18 cellular contexts compared by ENCODE assay signal in genomic region chr1:30692201-30692947, GRCh38. TPM values are rescaled to one million over a fixed set of nuclear protein-coding genes. Genes with fewer than 3 reads are reported as not detected.
DNase-seq lines count a peak whose midpoint lies in the region; ATAC-seq and TF ChIP-seq lines count a peak whose summit lies in the region.
"Had no signal": no experiment of that assay in that cellular context is flagged by ENCODE, and none has a peak within 500 bp of the region (broad histone marks: within the 10 kb centered on the region; RNA-seq: fewer than 3 reads in every experiment).

No MANE protein-coding gene starts in this region.

- H3K4me1 Mint-ChIP-seq in central memory CD8-positive, alpha-beta T cell: no peaks in the 10 kb centered on the region
- H3K4me1 Mint-ChIP-seq in stimulated activated effector memory CD8-positive, alpha-beta T cell treated with anti-CD3 and anti-CD28 coated beads, Interleukin-12 subunit alpha, Interleukin-12 subunit beta, amount 100 ng/mL, for 72 hours: peaks cover 12% of the 10 kb centered on the region

- H3K36me3 Mint-ChIP-seq in central memory CD8-positive, alpha-beta T cell (ENCODE audit: insufficient read depth): peaks cover 2% of the 10 kb centered on the region
- H3K36me3 Mint-ChIP-seq in stimulated activated effector memory CD8-positive, alpha-beta T cell treated with anti-CD3 and anti-CD28 coated beads, Interleukin-12 subunit alpha, Interleukin-12 subunit beta, amount 100 ng/mL, for 72 hours: no peaks in the 10 kb centered on the region

- H3K4me1 ChIP-seq in Peyer's patch: no peaks in the 10 kb centered on the region

- no peak overlapping the region for H3K27ac ChIP-seq in Peyer's patch
- H3K27ac ChIP-seq: C4-2B had no signal

- H3K27ac Mint-ChIP-seq in central memory CD8-positive, alpha-beta T cell (ENCODE audit: low read depth): peak overlapping the region; percentile 67
- no peak overlapping the region for H3K27ac Mint-ChIP-seq in stimulated activated effector memory CD8-positive, alpha-beta T cell treated with anti-CD3 and anti-CD28 coated beads, Interleukin-12 subunit alpha, Interleukin-12 subunit beta, amount 100 ng/mL, for 72 hours
- H3K27ac Mint-ChIP-seq: IgD-negative memory B cell had no signal

- TF ChIP-seq CTCF in Peyer's patch (IDR thresholded peaks at IDR 0.05): no peak

- no peaks in the 10 kb centered on the region for H3K27me3 ChIP-seq in Peyer's patch

- ATAC-seq in central memory CD8-positive, alpha-beta T cell (replicated peaks; ENCODE audit: extremely low read depth, poor library complexity, severe bottlenecking): no peak
- peak; percentile 19 for ATAC-seq in stimulated activated effector memory CD8-positive, alpha-beta T cell treated with anti-CD3 and anti-CD28 coated beads, Interleukin-12 subunit alpha, Interleukin-12 subunit beta, amount 100 ng/mL, for 72 hours
- no peak for ATAC-seq in GM18511 (IDR thresholded peaks at IDR 0.05; ENCODE audit: unreplicated experiment)
- ATAC-seq in esophagus mucosa: no peak

- H3K4me3 ChIP-seq in Peyer's patch: no peak overlapping the region

- DNase-seq in activated effector memory CD4-positive, alpha-beta T cell treated with anti-CD3 and anti-CD28 coated beads, Interleukin-2, amount 50 U/mL, for 16 hours: peak; percentile 31
- no peak for DNase-seq in activated effector memory CD4-positive, alpha-beta T cell treated with Interleukin-2 at 50 U/mL for 16 hours
- peak in 2 of 3 donors; percentile 13 to 25 for DNase-seq in Peyer's patch
- no peak for DNase-seq in central memory CD8-positive, alpha-beta T cell (ENCODE audit: low spot score in 2 of 2)
- no peak for DNase-seq in stimulated activated effector memory CD8-positive, alpha-beta T cell treated with anti-CD3 and anti-CD28 coated beads, Interleukin-12 subunit alpha, Interleukin-12 subunit beta, amount 100 ng/mL, for 72 hours (ENCODE audit: low spot score in 2 of 2)
- no peak for DNase-seq in H4 (ENCODE audit: low spot score)
- DNase-seq: AML-193, GOT3, Kasumi-1, NCI-H1694 treated with DMSO at 0.1 percent for 48 hours, NCI-H446 treated with DMSO at 0.1 percent for 48 hours, NCI-H526 treated with DMSO at 0.1 percent for 48 hours, OCI-M1 had no signal

- H3K27me3 Mint-ChIP-seq in central memory CD8-positive, alpha-beta T cell: peaks cover 50% of the 10 kb centered on the region

- H3K9me3 Mint-ChIP-seq in central memory CD8-positive, alpha-beta T cell: no peaks in the 10 kb centered on the region
- no peaks in the 10 kb centered on the region for H3K9me3 Mint-ChIP-seq in stimulated activated effector memory CD8-positive, alpha-beta T cell treated with anti-CD3 and anti-CD28 coated beads, Interleukin-12 subunit alpha, Interleukin-12 subunit beta, amount 100 ng/mL, for 72 hours
- H3K9me3 Mint-ChIP-seq: IgD-negative memory B cell had no signal

- TF ChIP-seq POLR2A in Peyer's patch (IDR thresholded peaks at IDR 0.05): no peak

- no peaks in the 10 kb centered on the region for H3K9me3 ChIP-seq in Peyer's patch

- peak overlapping the region; percentile 6 for H3K4me3 Mint-ChIP-seq in central memory CD8-positive, alpha-beta T cell
- H3K4me3 Mint-ChIP-seq in stimulated activated effector memory CD8-positive, alpha-beta T cell treated with anti-CD3 and anti-CD28 coated beads, Interleukin-12 subunit alpha, Interleukin-12 subunit beta, amount 100 ng/mL, for 72 hours: no peak overlapping the region

- H3K36me3 ChIP-seq in Peyer's patch: no peaks in the 10 kb centered on the region

RNA-seq across cellular contexts. Expression of gene MATN1, which starts 31.0 kb away (rescaled TPM):
- total RNA-seq in Peyer's patch: not detected
- 0.06 and 0.51 TPM in 2 replicates for total RNA-seq in H4 (2014; rRNA removed; shearing (Covaris generic))
- total RNA-seq in esophagus mucosa: not detected
- total RNA-seq: A172 had no signal

Comparison
In these comparisons a context has a peak if more than half of its experiments do, and no peak if none do; other contexts are left out.
1. DNase-seq: peak in activated effector memory CD4-positive, alpha-beta T cell treated with anti-CD3 and anti-CD28 coated beads, Interleukin-2, amount 50 U/mL, for 16 hours (single experiment) and Peyer's patch (2 of 3); none in activated effector memory CD4-positive, alpha-beta T cell treated with Interleukin-2 at 50 U/mL for 16 hours (single experiment), central memory CD8-positive, alpha-beta T cell (0 of 2), stimulated activated effector memory CD8-positive, alpha-beta T cell treated with anti-CD3 and anti-CD28 coated beads, Interleukin-12 subunit alpha, Interleukin-12 subunit beta, amount 100 ng/mL, for 72 hours (0 of 2) and H4 (single experiment).